In genomic region chr2:88620015-88620414, GRCh38 we compare ENCODE assay signal across 21 cellular contexts. TPM values are rescaled to one million over a fixed set of nuclear protein-coding genes. Genes with fewer than 3 reads are reported as not detected.
DNase-seq lines count a peak whose midpoint lies in the region; ATAC-seq, FAIRE-seq and TF ChIP-seq lines count a peak whose summit lies in the region.
"Had no signal": no experiment of that assay in that cellular context is flagged by ENCODE, and none has a peak within 500 bp of the region (broad histone marks: within the 10 kb centered on the region; RNA-seq: fewer than 3 reads in every experiment).

No MANE protein-coding gene starts in this region.

- no peak for TF ChIP-seq POLR2A in HepG2 (IDR thresholded peaks at IDR 0.05; ENCODE audit: insufficient read depth in 1 of 2, low read depth in 2 of 2, low read length in 2 of 2)

- H4K20me1 ChIP-seq in GM23338 (replicated peaks; ENCODE audit: insufficient read depth) (peaks cover 10% of the 10 kb centered on the region; the same call in 1 of the 2 replicates), HepG2 (ENCODE audit: insufficient read depth, low read length) (peaks cover 2% of the 10 kb centered on the region)

- peaks cover 3% of the 10 kb centered on the region; the same call in 1 of the 2 replicates for H3K9me2 ChIP-seq in GM23338 (ENCODE audit: insufficient read depth)

- H3K9me3 Mint-ChIP-seq in GM23338 (no peaks in the 10 kb centered on the region), WTC11 (no peaks in the 10 kb centered on the region)
- no peaks in the 10 kb centered on the region for H3K9me3 Mint-ChIP-seq in stimulated activated naive B cell treated with anti-CD40 and anti-IgM and Interleukin-4, amounts not matched to agents 10 μg/mL and 1 μg/mL and 100 μg/mL, for 72 hours
- H3K9me3 Mint-ChIP-seq: CD8-positive, alpha-beta T cell had no signal

- H3K79me2 ChIP-seq in GM23338 (replicated peaks; ENCODE audit: insufficient read depth), result peaks cover 100% of the 10 kb centered on the region
- peaks cover 91% of the 10 kb centered on the region for H3K79me2 ChIP-seq in HepG2 (ENCODE audit: insufficient read depth, low read length)

- H3K4me3 Mint-ChIP-seq in GM23338, result no peak overlapping the region
- no peak overlapping the region for H3K4me3 Mint-ChIP-seq in WTC11
- H3K4me3 Mint-ChIP-seq in stimulated activated naive B cell treated with anti-CD40 and anti-IgM and Interleukin-4, amounts not matched to agents 10 μg/mL and 1 μg/mL and 100 μg/mL, for 72 hours, result peak overlapping the region in 1 of 2 donors; percentile 41
- H3K4me3 Mint-ChIP-seq: CD8-positive, alpha-beta T cell had no signal

- POLR2A ChIA-PET in WTC11 (lab: Charles Lee) (no interaction called here), HepG2 (lab: Yijun Ruan, JAX) (no interaction called here)

- H3K4me2 ChIP-seq in GM23338 (no peak overlapping the region), HepG2 (ENCODE audit: low read depth, low read length) (no peak overlapping the region)
- H3K4me2 ChIP-seq: KMS-11 had no signal

- no TSS peak for BruUV-seq in HepG2 (replicated peaks; lab: Mats Ljungman, UMichigan)

- no peak for DNase-seq in GM23338 (ENCODE audit: low spot score)
- DNase-seq in WTC11 (ENCODE audit: low spot score), result no peak
- DNase-seq in left lobe of liver (ENCODE audit: low spot score), result no peak
- no peak for DNase-seq in stimulated activated naive B cell treated with anti-CD40 and anti-IgM and Interleukin-4, amounts not matched to agents 10 μg/mL and 1 μg/mL and 100 μg/mL, for 72 hours
- no peak for DNase-seq in RPMI8226
- no peak for DNase-seq in HepG2 (ENCODE audit: low spot score)
- DNase-seq: BE2C; CD8-positive, alpha-beta T cell; DND-41; GF-D8; MG63; NCI-H1105; NCI-H1694 treated with DMSO at 0.1 percent for 48 hours; NCI-H446; NCI-H748 treated with DMSO at 0.1 percent for 48 hours; Right ventricle myocardium superior had no signal

- TF ChIP-seq CTCF in GM23338 (conservative IDR thresholded peaks at IDR 0.05; ENCODE audit: low read depth in 2 of 2) (no peak), WTC11 (IDR thresholded peaks at IDR 0.05) (no peak), HepG2 (CRISPR knock-in tag; IDR thresholded peaks at IDR 0.05) (no peak)

- H3K36me3 ChIP-seq in GM23338 (ENCODE audit: insufficient read depth) (no peaks in the 10 kb centered on the region), HepG2 (replicated peaks in 1 of 2; ENCODE audit: control insufficient read depth in 1 of 2, insufficient read depth in 2 of 2, low read length in 2 of 2) (0 out of 5 replicates have a peak, but pooled peaks cover 0 to 5% of the 10 kb centered on the region in 2 experiments)
- H3K36me3 ChIP-seq: BE2C, MG63 had no signal

- H3K27me3 ChIP-seq in GM23338 (ENCODE audit: insufficient read depth) (no peaks in the 10 kb centered on the region), HepG2 (ENCODE audit: control insufficient read depth in 1 of 2, insufficient read depth in 2 of 2, low read length in 2 of 2) (no peaks in the 10 kb centered on the region)
- H3K27me3 ChIP-seq: BE2C, MG63 had no signal

- H3K27ac ChIP-seq in GM23338 (ENCODE audit: low read depth), result no peak overlapping the region
- no peak overlapping the region for H3K27ac ChIP-seq in HepG2 (ENCODE audit: extremely low read length, insufficient read depth, low read length)
- H3K27ac ChIP-seq: KMS-11 had no signal

- TF ChIP-seq RAD21 in HepG2 (CRISPR knock-in tag; IDR thresholded peaks at IDR 0.05), result no peak

- CTCF ChIA-PET in WTC11 (lab: Charles Lee), result no interaction called here
- CTCF ChIA-PET in HepG2 (lab: Yijun Ruan, JAX; ENCODE audit: low intra/inter-chr PET ratio, low total read pairs), result no interaction called here

- H3K4me3 ChIP-seq in GM23338 (no peak overlapping the region), HepG2 (replicated peaks in 1 of 3; ENCODE audit: insufficient read depth in 1 of 3, low read depth in 2 of 3, low read length in 3 of 3) (no peak overlapping the region)
- H3K4me3 ChIP-seq: MG63 had no signal

- H3K4me1 ChIP-seq in GM23338 (ENCODE audit: insufficient read depth) (peaks cover 18% of the 10 kb centered on the region), HepG2 (ENCODE audit: insufficient read depth, low read length) (peaks cover 37% of the 10 kb centered on the region)
- H3K4me1 ChIP-seq: BE2C had no signal

- 96% methylated on average over 1 of the region's 1 CpG for WGBS in HepG2 (ENCODE audit: low lambda C conversion rate)

- ATAC-seq in GM23338 (no peak), WTC11 (no peak), left lobe of liver (peak; percentile 26), HG03460 (IDR thresholded peaks at IDR 0.05; ENCODE audit: unreplicated experiment) (no peak), HepG2 (no peak)
- no peak for ATAC-seq in stimulated activated naive B cell treated with anti-CD40 and anti-IgM and Interleukin-4, amounts not matched to agents 10 μg/mL and 1 μg/mL and 100 μg/mL, for 72 hours (replicated peaks)
- ATAC-seq: CD8-positive, alpha-beta T cell; Panc1 had no signal

- no peak for FAIRE-seq in HepG2 (lab: Jason Lieb, UNC)
- FAIRE-seq: D721Med, H54 had no signal

- H3K9ac ChIP-seq in HepG2 (ENCODE audit: insufficient read depth, low read depth, low read length), result no peak overlapping the region
- H3K9ac ChIP-seq: KMS-11 had no signal

- H3F3A ChIP-seq in GM23338 (replicated peaks; ENCODE audit: low read depth), result no peaks in the 10 kb centered on the region

- H3K27me3 Mint-ChIP-seq in GM23338 (ENCODE audit: insufficient read depth, low read depth, poor library complexity) (no peaks in the 10 kb centered on the region), WTC11 (ENCODE audit: low read depth) (no peaks in the 10 kb centered on the region)
- H3K27me3 Mint-ChIP-seq in stimulated activated naive B cell treated with anti-CD40 and anti-IgM and Interleukin-4, amounts not matched to agents 10 μg/mL and 1 μg/mL and 100 μg/mL, for 72 hours, result no peaks in the 10 kb centered on the region

- no peaks in the 10 kb centered on the region for H3K9me3 ChIP-seq in HepG2 (ENCODE audit: low read length)
- H3K9me3 ChIP-seq: BE2C, MG63 had no signal

- H2AFZ ChIP-seq in GM23338 (no peak overlapping the region), HepG2 (ENCODE audit: low read length) (no peak overlapping the region)

- in situ Hi-C loops in HepG2 (cut with HindIII; ENCODE audit: extremely low pct_ligation_motif_present, low pct_unique_long_range_greater_than_20kb), result no loop called here

- H3K36me3 Mint-ChIP-seq in GM23338 (ENCODE audit: low read depth), result no peaks in the 10 kb centered on the region
- no peaks in the 10 kb centered on the region for H3K36me3 Mint-ChIP-seq in WTC11
- H3K36me3 Mint-ChIP-seq in stimulated activated naive B cell treated with anti-CD40 and anti-IgM and Interleukin-4, amounts not matched to agents 10 μg/mL and 1 μg/mL and 100 μg/mL, for 72 hours, result peaks cover 4 to 7% of the 10 kb centered on the region in 2 donors
- H3K36me3 Mint-ChIP-seq: CD8-positive, alpha-beta T cell had no signal

- H3K4me1 Mint-ChIP-seq in GM23338 (peaks cover 4% of the 10 kb centered on the region; the same call in 2 of the 3 replicates), WTC11 (0 out of 2 replicates have a peak, but pooled peaks cover 3% of the 10 kb centered on the region)
- peaks cover 26 to 39% of the 10 kb centered on the region in 2 donors for H3K4me1 Mint-ChIP-seq in stimulated activated naive B cell treated with anti-CD40 and anti-IgM and Interleukin-4, amounts not matched to agents 10 μg/mL and 1 μg/mL and 100 μg/mL, for 72 hours

- H3K27ac Mint-ChIP-seq in GM23338 (0 out of 2 replicates have a peak overlapping the region, but pooled peaks have one; percentile 3), WTC11 (peak overlapping the region; percentile 32; the same call in 1 of the 2 replicates)
- peak overlapping the region; percentile 72 for H3K27ac Mint-ChIP-seq in stimulated activated naive B cell treated with anti-CD40 and anti-IgM and Interleukin-4, amounts not matched to agents 10 μg/mL and 1 μg/mL and 100 μg/mL, for 72 hours
- H3K27ac Mint-ChIP-seq: CD8-positive, alpha-beta T cell had no signal

- TF ChIP-seq EP300 in HepG2 (IDR thresholded peaks at IDR 0.05; ENCODE audit: low read depth in 2 of 2, low read length in 2 of 2) (no peak), HepG2 (CRISPR knock-in tag; IDR thresholded peaks at IDR 0.05; ENCODE audit: borderline replicate concordance) (no peak)

- intact Hi-C loops in HepG2 (cut with micrococcal nuclease; ENCODE audit: unreplicated experiment), result no loop called here

TF ChIP-seq in GM23338, 12 proteins besides CTCF, POLR2A, EP300 and RAD21 (continues in another document):
- no peak for TF ChIP-seq CREB1 (CRISPR knock-in tag; IDR thresholded peaks at IDR 0.05; ENCODE audit: low read depth)

TF ChIP-seq in HepG2, 621 proteins besides CTCF, POLR2A, EP300 and RAD21 (continues in another document):
- TF ChIP-seq RXRB (CRISPR knock-in tag; IDR thresholded peaks at IDR 0.05; ENCODE audit: borderline replicate concordance) (no peak), MAFK (conservative IDR thresholded peaks at IDR 0.05 in 1 of 2, IDR thresholded peaks at IDR 0.05 in 1 of 2; ENCODE audit: low read length in 2 of 2) (no peak), NCOA1 (CRISPR knock-in tag; IDR thresholded peaks at IDR 0.05) (no peak)

RNA-seq across cellular contexts. Expression of gene EIF2AK3, which starts 7.2 kb away (rescaled TPM):
- total RNA-seq in GM23338 (2014; rRNA removed; shearing (Covaris generic)), result 23.2 and 24.2 TPM in 2 replicates
- polyA plus RNA-seq in GM23338 (2016; fragmentation: Nextera tagmentation; extraction: Ambion mirVana) (4.3 and 5.9 TPM in 2 replicates), HepG2 (2011; rRNA removed) (10.3 and 11.6 TPM in 2 replicates)
- total RNA-seq in WTC11 (2021) (14.6 to 20.8 TPM (median 16.3 TPM) in 3 replicates), left lobe of liver (11.8 TPM), HepG2 (2016; rRNA removed; fragmentation: Illumina TruSeq; extraction: Trizol) (19.3 and 30.6 TPM in 2 replicates)
- 1.9 and 4.1 TPM in 2 replicates for total RNA-seq in HepG2 (2016; cell fraction: cytosol; rRNA removed; fragmentation: Illumina TruSeq; extraction: Trizol; ENCODE audit: low read depth)
- total RNA-seq in HepG2 (2016; cell fraction: insoluble cytoplasmic fraction; rRNA removed; fragmentation: Illumina TruSeq; extraction: Trizol), result 16.3 and 30.3 TPM in 2 replicates
- 5.7 and 7.5 TPM in 2 replicates for total RNA-seq in HepG2 (2016; cell fraction: membrane; rRNA removed; fragmentation: Illumina TruSeq; extraction: Trizol)
- 44.3 and 53.8 TPM in 2 replicates for total RNA-seq in HepG2 (2016; cell fraction: nucleus; rRNA removed; fragmentation: Illumina TruSeq; extraction: Trizol)
- 5.9 and 10.2 TPM in 2 replicates for polyA plus RNA-seq in HepG2 (2011; cell fraction: cytosol; rRNA removed)
- polyA plus RNA-seq in HepG2 (2011; cell fraction: nucleus; rRNA removed), result 8.8 and 10.0 TPM in 2 replicates
- polyA plus RNA-seq in HepG2 (2012), result 16.3 and 19.2 TPM in 2 replicates
- polyA plus RNA-seq in HepG2 (2016; cell fraction: cytosol; fragmentation: Illumina TruSeq; extraction: Trizol; ENCODE audit: low read depth), result 0.80 and 1.0 TPM in 2 replicates
- polyA plus RNA-seq in HepG2 (2016; cell fraction: insoluble cytoplasmic fraction; fragmentation: Illumina TruSeq; extraction: Trizol; ENCODE audit: low read depth), result 8.4 and 9.4 TPM in 2 replicates
- 1.9 TPM in 2 replicates for polyA plus RNA-seq in HepG2 (2016; cell fraction: membrane; fragmentation: Illumina TruSeq; extraction: Trizol; ENCODE audit: low read depth)
- polyA plus RNA-seq in HepG2 (2016; cell fraction: nucleus; fragmentation: Illumina TruSeq; extraction: Trizol; ENCODE audit: insufficient read depth, low read depth), result 38.2 and 39.9 TPM in 2 replicates
- 5.4 and 6.6 TPM in 2 replicates for polyA minus RNA-seq in HepG2 (2011; rRNA and poly(A)+ RNA removed; ENCODE audit: low replicate concordance)
- polyA minus RNA-seq in HepG2 (2011; cell fraction: cytosol; rRNA and poly(A)+ RNA removed), result 14.1 and 21.9 TPM in 2 replicates
- polyA minus RNA-seq in HepG2 (2011; cell fraction: nucleus; rRNA and poly(A)+ RNA removed), result 34.6 and 44.7 TPM in 2 replicates

Comparison
In these comparisons a context has a peak if more than half of its experiments do, and no peak if none do; other contexts are left out.
1. H3K27ac Mint-ChIP-seq: peak in every context shown above with its lines; median percentile 72 in stimulated activated naive B cell treated with anti-CD40 and anti-IgM and Interleukin-4, amounts not matched to agents 10 μg/mL and 1 μg/mL and 100 μg/mL, for 72 hours; 32 in WTC11; 3 in GM23338.